In genomic region chr3:50609071-50609742, GRCh38 we compare ENCODE assay signal across 11 cellular contexts. TPM values are rescaled to one million over a fixed set of nuclear protein-coding genes. Genes with fewer than 3 reads are reported as not detected.
DNase-seq lines count a peak whose midpoint lies in the region; ATAC-seq and TF ChIP-seq lines count a peak whose summit lies in the region.
"Had no signal": no experiment of that assay in that cellular context is flagged by ENCODE, and none has a peak within 500 bp of the region (broad histone marks: within the 10 kb centered on the region; RNA-seq: fewer than 3 reads in every experiment).

No MANE protein-coding gene starts in this region.

- H3K27ac ChIP-seq in neural progenitor cell, result no peak overlapping the region

- H3K9me3 ChIP-seq in neural progenitor cell (ENCODE audit: low read depth), result no peaks in the 10 kb centered on the region

- H2AFZ ChIP-seq in neural progenitor cell (replicated peaks), result no peak overlapping the region

- H3K27me3 ChIP-seq in neural progenitor cell, result peaks cover 41% of the 10 kb centered on the region

- H3K9ac ChIP-seq in neural progenitor cell, result no peak overlapping the region

- H4K20me1 ChIP-seq in neural progenitor cell (ENCODE audit: low read depth), result no peaks in the 10 kb centered on the region

- H3K4me3 Mint-ChIP-seq in CD14-positive monocyte (peak overlapping the region; percentile 93 to 97), IgD-negative memory B cell (peak overlapping the region in 3 of 4 donors; percentile 64 to 90 (median 88)), brain (peak overlapping the region in 3 of 5 experiments; percentile 32 to 68 (median 56)), neural progenitor cell (peak overlapping the region; percentile 33)

- intact Hi-C loops in CD14-positive monocyte (cut with micrococcal nuclease), result loop anchor here in 1 of 2 donors (2.0 kb wide), 1 partner anchor 16 kb away; no protein-coding TSS in a partner anchor

- no peak overlapping the region for H3K4me3 ChIP-seq in neural progenitor cell

- peaks cover 0 to 4% (median 0%) of the 10 kb centered on the region in 3 donors for H3K27me3 Mint-ChIP-seq in CD14-positive monocyte (ENCODE audit: low read depth in 3 of 3)
- H3K27me3 Mint-ChIP-seq in IgD-negative memory B cell, result no peaks in the 10 kb centered on the region
- peaks cover 15% of the 10 kb centered on the region for H3K27me3 Mint-ChIP-seq in brain
- peaks cover 16% of the 10 kb centered on the region for H3K27me3 Mint-ChIP-seq in neural progenitor cell (ENCODE audit: insufficient read depth, low read depth)

- peaks cover 19% of the 10 kb centered on the region for H3F3A ChIP-seq in neural progenitor cell (ENCODE audit: low read depth)

- no peak overlapping the region for H3K4me2 ChIP-seq in neural progenitor cell

- H3K4me1 Mint-ChIP-seq in CD14-positive monocyte (peaks cover 91% of the 10 kb centered on the region), IgD-negative memory B cell (peaks cover 9 to 34% (median 22%) of the 10 kb centered on the region in 3 donors), brain (peaks cover 38% of the 10 kb centered on the region), neural progenitor cell (peaks cover 26% of the 10 kb centered on the region)

- H3K36me3 Mint-ChIP-seq in CD14-positive monocyte (peaks cover 41 to 48% of the 10 kb centered on the region in 2 donors), IgD-negative memory B cell (peaks cover under 1% of the 10 kb centered on the region), brain (no peaks in the 10 kb centered on the region), neural progenitor cell (no peaks in the 10 kb centered on the region)

- TF ChIP-seq CTCF in CD14-positive monocyte (IDR thresholded peaks at IDR 0.05), result no peak
- TF ChIP-seq CTCF in brain (conservative IDR thresholded peaks at IDR 0.05), result no peak
- no peak for TF ChIP-seq CTCF in neural progenitor cell (IDR thresholded peaks at IDR 0.05)

- H3K9me3 Mint-ChIP-seq in CD14-positive monocyte (no peaks in the 10 kb centered on the region), IgD-negative memory B cell (no peaks in the 10 kb centered on the region), brain (peaks cover 0 to 5% (median 0%) of the 10 kb centered on the region in 5 experiments), neural progenitor cell (no peaks in the 10 kb centered on the region)

- no peaks in the 10 kb centered on the region for H3K79me2 ChIP-seq in neural progenitor cell (ENCODE audit: low read depth)

- H3K36me3 ChIP-seq in neural progenitor cell, result no peaks in the 10 kb centered on the region

- peaks cover 14% of the 10 kb centered on the region for H3K4me1 ChIP-seq in neural progenitor cell

- peak overlapping the region; percentile 53 to 86 (median 79) for H3K27ac Mint-ChIP-seq in CD14-positive monocyte
- peak overlapping the region in 1 of 3 donors; percentile 82 for H3K27ac Mint-ChIP-seq in IgD-negative memory B cell
- H3K27ac Mint-ChIP-seq in brain, result no peak overlapping the region
- no peak overlapping the region for H3K27ac Mint-ChIP-seq in neural progenitor cell

- ATAC-seq in HG03159 (IDR thresholded peaks at IDR 0.05; ENCODE audit: unreplicated experiment), result no peak
- ATAC-seq in GM21528 (IDR thresholded peaks at IDR 0.05; ENCODE audit: low FRiP score, unreplicated experiment), result no peak

- DNase-seq in CD14-positive monocyte (ENCODE audit: low spot score) (no peak), neural progenitor cell (ENCODE audit: low spot score) (no peak), hypothalamus (lab: John Stamatoyannopoulos, UW) (no peak), HK-2 (ENCODE audit: unreplicated experiment) (no peak)
- DNase-seq: amygdala, NCI-H187 treated with DMSO at 0.1 percent for 48 hours, posterior cingulate gyrus had no signal

RNA-seq across cellular contexts. Expression of gene CISH, which starts 2.4 kb away (rescaled TPM):
- polyA plus RNA-seq in CD14-positive monocyte (1 to 10 TPM; 2.9 to 6.2 TPM), IgD-negative memory B cell (3.1 TPM), brain (ENCODE audit: insufficient read depth, low read depth, low replicate concordance) (2.2 TPM)
- 0.32 and 0.90 TPM in 2 replicates for total RNA-seq in neural progenitor cell (ENCODE audit: low replicate concordance)

RNA-seq across cellular contexts. Expression of gene MAPKAPK3, which starts 7.7 kb away (rescaled TPM):
- 100 to 1,000 TPM; 173 to 252 TPM for polyA plus RNA-seq in CD14-positive monocyte
- 23.7 TPM for polyA plus RNA-seq in IgD-negative memory B cell
- 11.5 TPM for polyA plus RNA-seq in brain (ENCODE audit: insufficient read depth, low read depth, low replicate concordance)
- total RNA-seq in neural progenitor cell (ENCODE audit: low replicate concordance), result 47.7 and 77.5 TPM in 2 replicates

RNA-seq across cellular contexts. Expression of gene HEMK1, which starts 39.9 kb away (rescaled TPM):
- 10 to 100 TPM; 12.1 to 14.0 TPM for polyA plus RNA-seq in CD14-positive monocyte
- polyA plus RNA-seq in IgD-negative memory B cell, result 30.5 TPM
- 12.9 TPM for polyA plus RNA-seq in brain (ENCODE audit: insufficient read depth, low read depth, low replicate concordance)
- total RNA-seq in neural progenitor cell (ENCODE audit: low replicate concordance), result 9.3 and 20.8 TPM in 2 replicates

RNA-seq across cellular contexts. Expression of gene C3orf18, which starts 41.7 kb away (rescaled TPM):
- polyA plus RNA-seq in CD14-positive monocyte, result under 1 TPM; 0.18 to 0.76 TPM
- polyA plus RNA-seq in IgD-negative memory B cell, result 7.9 TPM
- 13.4 TPM for polyA plus RNA-seq in brain (ENCODE audit: insufficient read depth, low read depth, low replicate concordance)
- 8.5 and 15.6 TPM in 2 replicates for total RNA-seq in neural progenitor cell (ENCODE audit: low replicate concordance)

Comparison
In these comparisons a context has a peak if more than half of its experiments do, and no peak if none do; other contexts are left out.
1. H3K27ac Mint-ChIP-seq: peak in CD14-positive monocyte (7 of 7); none in brain (0 of 5) and neural progenitor cell (single experiment).
2. H3K4me3 Mint-ChIP-seq: peak in every context shown above with its lines; median percentile 95 in CD14-positive monocyte; 88 in IgD-negative memory B cell; 56 in brain; 33 in neural progenitor cell.